In genomic region chr17:67417507-67417906, GRCh38 we compare ENCODE assay signal across 11 cellular contexts.
"Had no signal": no experiment of that assay in that cellular context is flagged by ENCODE, and none has a peak within 500 bp of the region (broad histone marks: within the 10 kb centered on the region; RNA-seq: fewer than 3 reads in every experiment).

No MANE protein-coding gene starts in this region.

- H3K4me3 ChIP-seq: lower lobe of right lung, thoracic aorta had no signal

- H3K27me3 Mint-ChIP-seq: activated CD4-positive, alpha-beta T cell treated with anti-CD3 and anti-CD28 coated beads for 36 hours; progenitor cell of endocrine pancreas; stimulated activated naive B cell treated with anti-CD40 and anti-IgM and Interleukin-4, amounts not matched to agents 10 μg/mL and 1 μg/mL and 100 μg/mL, for 72 hours had no signal

- DNase-seq: activated CD4-positive, alpha-beta T cell treated with anti-CD3 and anti-CD28 coated beads for 36 hours; activated CD4-positive, alpha-beta T cell treated with anti-CD3 and anti-CD28 coated beads, Interleukin-2, amount 50 U/mL, for 48 hours; amniotic stem cell; lower lobe of right lung; nephron progenitor cell; nucleus accumbens; stimulated activated naive B cell treated with anti-CD40 and anti-IgM and Interleukin-4, amounts not matched to agents 10 μg/mL and 1 μg/mL and 100 μg/mL, for 72 hours had no signal

- H3K4me3 Mint-ChIP-seq: activated CD4-positive, alpha-beta T cell treated with anti-CD3 and anti-CD28 coated beads for 36 hours; nephron progenitor cell; stimulated activated naive B cell treated with anti-CD40 and anti-IgM and Interleukin-4, amounts not matched to agents 10 μg/mL and 1 μg/mL and 100 μg/mL, for 72 hours; WTC11 had no signal

- ATAC-seq: activated CD4-positive, alpha-beta T cell treated with anti-CD3 and anti-CD28 coated beads for 36 hours; activated naive CD4-positive, alpha-beta T cell treated with anti-CD3 and anti-CD28 coated beads, Interleukin-2, amount 50 U/mL, for 72 hours; stimulated activated naive B cell treated with anti-CD40 and anti-IgM and Interleukin-4, amounts not matched to agents 10 μg/mL and 1 μg/mL and 100 μg/mL, for 72 hours; WTC11 had no signal

- H3K27ac Mint-ChIP-seq: nephron progenitor cell; progenitor cell of endocrine pancreas; stimulated activated naive B cell treated with anti-CD40 and anti-IgM and Interleukin-4, amounts not matched to agents 10 μg/mL and 1 μg/mL and 100 μg/mL, for 72 hours; WTC11 had no signal

- H3K36me3 ChIP-seq: lower lobe of right lung, thoracic aorta had no signal

- H3K27ac ChIP-seq: lower lobe of right lung, thoracic aorta had no signal

- H3K9me3 ChIP-seq: lower lobe of right lung had no signal

- H3K9me3 Mint-ChIP-seq: activated naive CD4-positive, alpha-beta T cell treated with anti-CD3 and anti-CD28 coated beads, Interleukin-2, amount 50 U/mL, for 72 hours; stimulated activated naive B cell treated with anti-CD40 and anti-IgM and Interleukin-4, amounts not matched to agents 10 μg/mL and 1 μg/mL and 100 μg/mL, for 72 hours had no signal
